ENCODE assay signal across 1 cellular context in the genomic region with DNA sequence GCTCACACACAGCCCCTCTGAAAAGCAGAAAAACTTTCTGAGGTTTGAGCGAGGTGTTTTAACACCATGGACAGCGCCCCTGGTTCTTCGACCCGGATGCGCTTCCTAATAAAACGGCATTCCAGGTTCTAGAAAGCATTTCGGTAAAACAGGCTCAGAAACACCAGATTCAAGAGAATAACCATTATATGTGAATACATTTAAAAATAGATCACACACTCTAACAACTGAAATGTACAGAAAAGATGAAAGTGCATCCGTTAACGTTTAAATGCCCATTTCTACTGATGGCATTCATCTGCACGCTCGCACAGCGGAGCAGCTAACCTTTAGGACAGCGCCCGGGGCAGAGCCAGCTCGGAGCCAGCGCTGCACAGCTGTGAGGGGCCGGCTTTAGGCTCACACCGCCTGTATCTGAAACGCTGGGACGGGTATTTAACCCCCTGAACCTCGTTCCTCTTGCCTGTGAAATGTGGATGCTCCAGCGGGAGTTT.
TF ChIP-seq lines count a peak whose summit lies in the region.

No MANE protein-coding gene starts in this region.

TF ChIP-seq in HepG2, 621 proteins besides CTCF, POLR2A, EP300 and RAD21 (continued from another document and continues in another):
- TF ChIP-seq, protein P1, sequence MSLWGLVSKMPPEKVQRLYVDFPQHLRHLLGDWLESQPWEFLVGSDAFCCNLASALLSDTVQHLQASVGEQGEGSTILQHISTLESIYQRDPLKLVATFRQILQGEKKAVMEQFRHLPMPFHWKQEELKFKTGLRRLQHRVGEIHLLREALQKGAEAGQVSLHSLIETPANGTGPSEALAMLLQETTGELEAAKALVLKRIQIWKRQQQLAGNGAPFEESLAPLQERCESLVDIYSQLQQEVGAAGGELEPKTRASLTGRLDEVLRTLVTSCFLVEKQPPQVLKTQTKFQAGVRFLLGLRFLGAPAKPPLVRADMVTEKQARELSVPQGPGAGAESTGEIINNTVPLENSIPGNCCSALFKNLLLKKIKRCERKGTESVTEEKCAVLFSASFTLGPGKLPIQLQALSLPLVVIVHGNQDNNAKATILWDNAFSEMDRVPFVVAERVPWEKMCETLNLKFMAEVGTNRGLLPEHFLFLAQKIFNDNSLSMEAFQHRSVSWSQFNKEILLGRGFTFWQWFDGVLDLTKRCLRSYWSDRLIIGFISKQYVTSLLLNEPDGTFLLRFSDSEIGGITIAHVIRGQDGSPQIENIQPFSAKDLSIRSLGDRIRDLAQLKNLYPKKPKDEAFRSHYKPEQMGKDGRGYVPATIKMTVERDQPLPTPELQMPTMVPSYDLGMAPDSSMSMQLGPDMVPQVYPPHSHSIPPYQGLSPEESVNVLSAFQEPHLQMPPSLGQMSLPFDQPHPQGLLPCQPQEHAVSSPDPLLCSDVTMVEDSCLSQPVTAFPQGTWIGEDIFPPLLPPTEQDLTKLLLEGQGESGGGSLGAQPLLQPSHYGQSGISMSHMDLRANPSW (CRISPR knock-in tag; IDR thresholded peaks at IDR 0.05; ENCODE audit: borderline replicate concordance) = no peak
- TF ChIP-seq ZMYM4 (CRISPR knock-in tag; IDR thresholded peaks at IDR 0.05) (peak; percentile 21; the same call in 1 of the 2 replicates), ZSCAN12 (CRISPR knock-in tag; IDR thresholded peaks at IDR 0.05) (peak; percentile 57; the same call in 1 of the 2 replicates), MATR3 (CRISPR knock-in tag; IDR thresholded peaks at IDR 0.05) (no peak), JARID2 (CRISPR knock-in tag; IDR thresholded peaks at IDR 0.05; ENCODE audit: insufficient replicate concordance) (no peak), ZFP36L1 (CRISPR knock-in tag; IDR thresholded peaks at IDR 0.05) (no peak), ZNF839 (CRISPR knock-in tag; IDR thresholded peaks at IDR 0.05; ENCODE audit: borderline replicate concordance) (no peak), SP4 (CRISPR knock-in tag; IDR thresholded peaks at IDR 0.05) (no peak), FOXO1 (CRISPR knock-in tag; IDR thresholded peaks at IDR 0.05) (0 out of 2 replicates have a peak, but pooled peaks have one; percentile 26), ZNF143 (CRISPR knock-in tag; IDR thresholded peaks at IDR 0.05) (no peak), ZNF292 (CRISPR knock-in tag; IDR thresholded peaks at IDR 0.05; ENCODE audit: borderline replicate concordance, low read depth) (no peak), SP2 (CRISPR knock-in tag; IDR thresholded peaks at IDR 0.05) (no peak), YEATS2 (CRISPR knock-in tag; IDR thresholded peaks at IDR 0.05; ENCODE audit: borderline replicate concordance) (no peak; the same call in 1 of the 2 replicates), KDM4B (CRISPR knock-in tag; IDR thresholded peaks at IDR 0.05) (0 out of 2 replicates have a peak, but pooled peaks have one; percentile 74), ZFP37 (CRISPR knock-in tag; IDR thresholded peaks at IDR 0.05; ENCODE audit: borderline replicate concordance) (peak; percentile 69; the same call in 1 of the 2 replicates), U2AF2 (IDR thresholded peaks at IDR 0.05; ENCODE audit: low read depth, low read length) (no peak), BCL6 (CRISPR knock-in tag; IDR thresholded peaks at IDR 0.05) (peak; percentile 66), DNMT1 (CRISPR knock-in tag; IDR thresholded peaks at IDR 0.05) (no peak), ZIK1 (CRISPR knock-in tag; IDR thresholded peaks at IDR 0.05; ENCODE audit: borderline replicate concordance, low read depth) (0 out of 2 replicates have a peak, but pooled peaks have one; percentile 34), HMGA1 (CRISPR knock-in tag; conservative IDR thresholded peaks at IDR 0.05) (no peak), AGO1 (IDR thresholded peaks at IDR 0.05; ENCODE audit: low read depth, low read length, poor library complexity, severe bottlenecking) (no peak), KDM2A (CRISPR knock-in tag; IDR thresholded peaks at IDR 0.05; ENCODE audit: borderline replicate concordance, low read depth) (0 out of 2 replicates have a peak, but pooled peaks have one; percentile 14), ISL2 (CRISPR knock-in tag; IDR thresholded peaks at IDR 0.05) (peak; percentile 64), POLR2AphosphoS2 (IDR thresholded peaks at IDR 0.05; ENCODE audit: low read depth, low read length) (no peak)
- TF ChIP-seq, protein P2, sequence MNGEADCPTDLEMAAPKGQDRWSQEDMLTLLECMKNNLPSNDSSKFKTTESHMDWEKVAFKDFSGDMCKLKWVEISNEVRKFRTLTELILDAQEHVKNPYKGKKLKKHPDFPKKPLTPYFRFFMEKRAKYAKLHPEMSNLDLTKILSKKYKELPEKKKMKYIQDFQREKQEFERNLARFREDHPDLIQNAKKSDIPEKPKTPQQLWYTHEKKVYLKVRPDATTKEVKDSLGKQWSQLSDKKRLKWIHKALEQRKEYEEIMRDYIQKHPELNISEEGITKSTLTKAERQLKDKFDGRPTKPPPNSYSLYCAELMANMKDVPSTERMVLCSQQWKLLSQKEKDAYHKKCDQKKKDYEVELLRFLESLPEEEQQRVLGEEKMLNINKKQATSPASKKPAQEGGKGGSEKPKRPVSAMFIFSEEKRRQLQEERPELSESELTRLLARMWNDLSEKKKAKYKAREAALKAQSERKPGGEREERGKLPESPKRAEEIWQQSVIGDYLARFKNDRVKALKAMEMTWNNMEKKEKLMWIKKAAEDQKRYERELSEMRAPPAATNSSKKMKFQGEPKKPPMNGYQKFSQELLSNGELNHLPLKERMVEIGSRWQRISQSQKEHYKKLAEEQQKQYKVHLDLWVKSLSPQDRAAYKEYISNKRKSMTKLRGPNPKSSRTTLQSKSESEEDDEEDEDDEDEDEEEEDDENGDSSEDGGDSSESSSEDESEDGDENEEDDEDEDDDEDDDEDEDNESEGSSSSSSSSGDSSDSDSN (CRISPR knock-in tag; IDR thresholded peaks at IDR 0.05) = no peak
- TF ChIP-seq, protein P3, sequence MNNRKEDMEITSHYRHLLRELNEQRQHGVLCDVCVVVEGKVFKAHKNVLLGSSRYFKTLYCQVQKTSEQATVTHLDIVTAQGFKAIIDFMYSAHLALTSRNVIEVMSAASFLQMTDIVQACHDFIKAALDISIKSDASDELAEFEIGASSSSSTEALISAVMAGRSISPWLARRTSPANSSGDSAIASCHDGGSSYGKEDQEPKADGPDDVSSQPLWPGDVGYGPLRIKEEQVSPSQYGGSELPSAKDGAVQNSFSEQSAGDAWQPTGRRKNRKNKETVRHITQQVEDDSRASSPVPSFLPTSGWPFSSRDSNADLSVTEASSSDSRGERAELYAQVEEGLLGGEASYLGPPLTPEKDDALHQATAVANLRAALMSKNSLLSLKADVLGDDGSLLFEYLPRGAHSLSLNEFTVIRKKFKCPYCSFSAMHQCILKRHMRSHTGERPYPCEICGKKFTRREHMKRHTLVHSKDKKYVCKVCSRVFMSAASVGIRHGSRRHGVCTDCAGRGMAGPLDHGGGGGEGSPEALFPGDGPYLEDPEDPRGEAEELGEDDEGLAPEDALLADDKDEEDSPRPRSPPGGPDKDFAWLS (CRISPR knock-in tag; IDR thresholded peaks at IDR 0.05; ENCODE audit: borderline replicate concordance) = no peak
- TF ChIP-seq, protein P4, sequence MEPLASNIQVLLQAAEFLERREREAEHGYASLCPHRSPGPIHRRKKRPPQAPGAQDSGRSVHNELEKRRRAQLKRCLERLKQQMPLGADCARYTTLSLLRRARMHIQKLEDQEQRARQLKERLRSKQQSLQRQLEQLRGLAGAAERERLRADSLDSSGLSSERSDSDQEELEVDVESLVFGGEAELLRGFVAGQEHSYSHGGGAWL (CRISPR knock-in tag; IDR thresholded peaks at IDR 0.05) = no peak
- TF ChIP-seq, protein P5, sequence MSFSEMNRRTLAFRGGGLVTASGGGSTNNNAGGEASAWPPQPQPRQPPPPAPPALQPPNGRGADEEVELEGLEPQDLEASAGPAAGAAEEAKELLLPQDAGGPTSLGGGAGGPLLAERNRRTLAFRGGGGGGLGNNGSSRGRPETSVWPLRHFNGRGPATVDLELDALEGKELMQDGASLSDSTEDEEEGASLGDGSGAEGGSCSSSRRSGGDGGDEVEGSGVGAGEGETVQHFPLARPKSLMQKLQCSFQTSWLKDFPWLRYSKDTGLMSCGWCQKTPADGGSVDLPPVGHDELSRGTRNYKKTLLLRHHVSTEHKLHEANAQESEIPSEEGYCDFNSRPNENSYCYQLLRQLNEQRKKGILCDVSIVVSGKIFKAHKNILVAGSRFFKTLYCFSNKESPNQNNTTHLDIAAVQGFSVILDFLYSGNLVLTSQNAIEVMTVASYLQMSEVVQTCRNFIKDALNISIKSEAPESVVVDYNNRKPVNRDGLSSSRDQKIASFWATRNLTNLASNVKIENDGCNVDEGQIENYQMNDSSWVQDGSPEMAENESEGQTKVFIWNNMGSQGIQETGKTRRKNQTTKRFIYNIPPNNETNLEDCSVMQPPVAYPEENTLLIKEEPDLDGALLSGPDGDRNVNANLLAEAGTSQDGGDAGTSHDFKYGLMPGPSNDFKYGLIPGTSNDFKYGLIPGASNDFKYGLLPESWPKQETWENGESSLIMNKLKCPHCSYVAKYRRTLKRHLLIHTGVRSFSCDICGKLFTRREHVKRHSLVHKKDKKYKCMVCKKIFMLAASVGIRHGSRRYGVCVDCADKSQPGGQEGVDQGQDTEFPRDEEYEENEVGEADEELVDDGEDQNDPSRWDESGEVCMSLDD (CRISPR knock-in tag; IDR thresholded peaks at IDR 0.05; ENCODE audit: borderline replicate concordance) = no peak
- TF ChIP-seq, protein P6, sequence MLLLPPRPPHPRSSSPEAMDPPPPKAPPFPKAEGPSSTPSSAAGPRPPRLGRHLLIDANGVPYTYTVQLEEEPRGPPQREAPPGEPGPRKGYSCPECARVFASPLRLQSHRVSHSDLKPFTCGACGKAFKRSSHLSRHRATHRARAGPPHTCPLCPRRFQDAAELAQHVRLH (CRISPR knock-in tag; IDR thresholded peaks at IDR 0.05; ENCODE audit: borderline replicate concordance, low read depth) = 0 out of 2 replicates have a peak, but pooled peaks have one; percentile 57
- TF ChIP-seq, protein P7, sequence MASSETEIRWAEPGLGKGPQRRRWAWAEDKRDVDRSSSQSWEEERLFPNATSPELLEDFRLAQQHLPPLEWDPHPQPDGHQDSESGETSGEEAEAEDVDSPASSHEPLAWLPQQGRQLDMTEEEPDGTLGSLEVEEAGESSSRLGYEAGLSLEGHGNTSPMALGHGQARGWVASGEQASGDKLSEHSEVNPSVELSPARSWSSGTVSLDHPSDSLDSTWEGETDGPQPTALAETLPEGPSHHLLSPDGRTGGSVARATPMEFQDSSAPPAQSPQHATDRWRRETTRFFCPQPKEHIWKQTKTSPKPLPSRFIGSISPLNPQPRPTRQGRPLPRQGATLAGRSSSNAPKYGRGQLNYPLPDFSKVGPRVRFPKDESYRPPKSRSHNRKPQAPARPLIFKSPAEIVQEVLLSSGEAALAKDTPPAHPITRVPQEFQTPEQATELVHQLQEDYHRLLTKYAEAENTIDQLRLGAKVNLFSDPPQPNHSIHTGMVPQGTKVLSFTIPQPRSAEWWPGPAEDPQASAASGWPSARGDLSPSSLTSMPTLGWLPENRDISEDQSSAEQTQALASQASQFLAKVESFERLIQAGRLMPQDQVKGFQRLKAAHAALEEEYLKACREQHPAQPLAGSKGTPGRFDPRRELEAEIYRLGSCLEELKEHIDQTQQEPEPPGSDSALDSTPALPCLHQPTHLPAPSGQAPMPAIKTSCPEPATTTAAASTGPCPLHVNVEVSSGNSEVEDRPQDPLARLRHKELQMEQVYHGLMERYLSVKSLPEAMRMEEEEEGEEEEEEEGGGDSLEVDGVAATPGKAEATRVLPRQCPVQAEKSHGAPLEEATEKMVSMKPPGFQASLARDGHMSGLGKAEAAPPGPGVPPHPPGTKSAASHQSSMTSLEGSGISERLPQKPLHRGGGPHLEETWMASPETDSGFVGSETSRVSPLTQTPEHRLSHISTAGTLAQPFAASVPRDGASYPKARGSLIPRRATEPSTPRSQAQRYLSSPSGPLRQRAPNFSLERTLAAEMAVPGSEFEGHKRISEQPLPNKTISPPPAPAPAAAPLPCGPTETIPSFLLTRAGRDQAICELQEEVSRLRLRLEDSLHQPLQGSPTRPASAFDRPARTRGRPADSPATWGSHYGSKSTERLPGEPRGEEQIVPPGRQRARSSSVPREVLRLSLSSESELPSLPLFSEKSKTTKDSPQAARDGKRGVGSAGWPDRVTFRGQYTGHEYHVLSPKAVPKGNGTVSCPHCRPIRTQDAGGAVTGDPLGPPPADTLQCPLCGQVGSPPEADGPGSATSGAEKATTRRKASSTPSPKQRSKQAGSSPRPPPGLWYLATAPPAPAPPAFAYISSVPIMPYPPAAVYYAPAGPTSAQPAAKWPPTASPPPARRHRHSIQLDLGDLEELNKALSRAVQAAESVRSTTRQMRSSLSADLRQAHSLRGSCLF (CRISPR knock-in tag; IDR thresholded peaks at IDR 0.05; ENCODE audit: borderline replicate concordance) = peak; percentile 69; the same call in 1 of the 2 replicates
- TF ChIP-seq, protein P8, sequence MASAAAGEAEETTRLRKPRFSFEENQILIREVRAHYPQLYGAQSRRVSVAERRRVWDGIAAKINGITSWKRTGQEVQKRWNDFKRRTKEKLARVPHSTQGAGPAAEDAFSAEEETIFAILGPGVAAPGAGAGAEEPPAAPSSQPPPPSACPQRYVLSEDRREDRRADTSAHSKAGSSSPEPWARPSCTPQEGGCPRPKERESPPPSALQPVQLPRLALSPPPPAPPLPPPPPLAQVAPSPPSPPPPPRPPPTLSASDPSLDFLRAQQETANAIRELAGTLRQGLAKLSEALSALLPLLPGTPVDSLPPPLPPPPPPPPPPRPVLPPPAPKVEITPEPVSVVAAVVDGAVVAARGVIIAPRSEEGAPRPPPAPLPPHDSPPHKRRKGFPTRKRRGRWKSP (CRISPR knock-in tag; IDR thresholded peaks at IDR 0.05) = peak; percentile 67
- TF ChIP-seq, protein P9, sequence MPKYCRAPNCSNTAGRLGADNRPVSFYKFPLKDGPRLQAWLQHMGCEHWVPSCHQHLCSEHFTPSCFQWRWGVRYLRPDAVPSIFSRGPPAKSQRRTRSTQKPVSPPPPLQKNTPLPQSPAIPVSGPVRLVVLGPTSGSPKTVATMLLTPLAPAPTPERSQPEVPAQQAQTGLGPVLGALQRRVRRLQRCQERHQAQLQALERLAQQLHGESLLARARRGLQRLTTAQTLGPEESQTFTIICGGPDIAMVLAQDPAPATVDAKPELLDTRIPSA (CRISPR knock-in tag; IDR thresholded peaks at IDR 0.05; ENCODE audit: borderline replicate concordance) = no peak
- TF ChIP-seq, protein P10, sequence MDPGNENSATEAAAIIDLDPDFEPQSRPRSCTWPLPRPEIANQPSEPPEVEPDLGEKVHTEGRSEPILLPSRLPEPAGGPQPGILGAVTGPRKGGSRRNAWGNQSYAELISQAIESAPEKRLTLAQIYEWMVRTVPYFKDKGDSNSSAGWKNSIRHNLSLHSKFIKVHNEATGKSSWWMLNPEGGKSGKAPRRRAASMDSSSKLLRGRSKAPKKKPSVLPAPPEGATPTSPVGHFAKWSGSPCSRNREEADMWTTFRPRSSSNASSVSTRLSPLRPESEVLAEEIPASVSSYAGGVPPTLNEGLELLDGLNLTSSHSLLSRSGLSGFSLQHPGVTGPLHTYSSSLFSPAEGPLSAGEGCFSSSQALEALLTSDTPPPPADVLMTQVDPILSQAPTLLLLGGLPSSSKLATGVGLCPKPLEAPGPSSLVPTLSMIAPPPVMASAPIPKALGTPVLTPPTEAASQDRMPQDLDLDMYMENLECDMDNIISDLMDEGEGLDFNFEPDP (CRISPR knock-in tag; conservative IDR thresholded peaks at IDR 0.05) = peak; percentile 78; the same call in 1 of the 2 replicates
- TF ChIP-seq, protein P11, sequence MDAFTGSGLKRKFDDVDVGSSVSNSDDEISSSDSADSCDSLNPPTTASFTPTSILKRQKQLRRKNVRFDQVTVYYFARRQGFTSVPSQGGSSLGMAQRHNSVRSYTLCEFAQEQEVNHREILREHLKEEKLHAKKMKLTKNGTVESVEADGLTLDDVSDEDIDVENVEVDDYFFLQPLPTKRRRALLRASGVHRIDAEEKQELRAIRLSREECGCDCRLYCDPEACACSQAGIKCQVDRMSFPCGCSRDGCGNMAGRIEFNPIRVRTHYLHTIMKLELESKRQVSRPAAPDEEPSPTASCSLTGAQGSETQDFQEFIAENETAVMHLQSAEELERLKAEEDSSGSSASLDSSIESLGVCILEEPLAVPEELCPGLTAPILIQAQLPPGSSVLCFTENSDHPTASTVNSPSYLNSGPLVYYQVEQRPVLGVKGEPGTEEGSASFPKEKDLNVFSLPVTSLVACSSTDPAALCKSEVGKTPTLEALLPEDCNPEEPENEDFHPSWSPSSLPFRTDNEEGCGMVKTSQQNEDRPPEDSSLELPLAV (CRISPR knock-in tag; conservative IDR thresholded peaks at IDR 0.05; ENCODE audit: low read depth) = no peak
